ENCODE assay signal across 14 cellular contexts in the genomic region with DNA sequence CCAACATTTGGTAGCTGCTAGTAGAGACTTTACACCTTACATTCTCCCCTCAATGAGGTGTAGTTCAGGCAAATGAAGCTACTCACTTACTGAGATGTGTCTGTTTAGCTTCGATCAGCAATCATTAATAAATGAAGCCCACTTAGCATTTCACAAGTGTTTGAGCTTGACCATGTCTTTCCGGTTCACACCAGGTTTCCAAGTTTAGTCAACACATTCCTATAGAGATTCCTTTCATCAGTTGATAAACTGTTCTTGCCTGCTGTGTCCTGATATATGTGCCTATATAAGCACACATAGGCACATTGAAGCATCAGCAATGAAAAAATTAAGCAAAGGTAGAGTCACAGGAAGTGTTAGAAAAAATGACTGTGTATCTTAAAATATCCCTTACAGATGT.
DNase-seq lines count a peak whose midpoint lies in the region; FAIRE-seq and TF ChIP-seq lines count a peak whose summit lies in the region.
"Had no signal": no experiment of that assay in that cellular context is flagged by ENCODE, and none has a peak within 500 bp of the region (broad histone marks: within the 10 kb centered on the region; RNA-seq: fewer than 3 reads in every experiment).

No MANE protein-coding gene starts in this region.

- no peaks in the 10 kb centered on the region for H3K9me3 Mint-ChIP-seq in astrocyte (ENCODE audit: unreplicated experiment)
- H3K9me3 Mint-ChIP-seq in progenitor cell of endocrine pancreas (ENCODE audit: low read depth) = no peaks in the 10 kb centered on the region
- peaks cover 7% of the 10 kb centered on the region for H3K9me3 Mint-ChIP-seq in activated naive CD4-positive, alpha-beta T cell treated with anti-CD3 and anti-CD28 coated beads, Interleukin-2, amount 10 ng/mL, durations not matched to agents 7 days and 5 days

- peaks cover 1% of the 10 kb centered on the region for H3K27me3 Mint-ChIP-seq in astrocyte (ENCODE audit: low read depth, unreplicated experiment)
- no peaks in the 10 kb centered on the region for H3K27me3 Mint-ChIP-seq in progenitor cell of endocrine pancreas
- no peaks in the 10 kb centered on the region for H3K27me3 Mint-ChIP-seq in activated naive CD4-positive, alpha-beta T cell treated with anti-CD3 and anti-CD28 coated beads, Interleukin-2, amount 10 ng/mL, durations not matched to agents 7 days and 5 days

- no peaks in the 10 kb centered on the region for H3K36me3 Mint-ChIP-seq in astrocyte (ENCODE audit: low read depth, unreplicated experiment)
- H3K36me3 Mint-ChIP-seq in progenitor cell of endocrine pancreas (ENCODE audit: insufficient read depth) = no peaks in the 10 kb centered on the region
- H3K36me3 Mint-ChIP-seq in activated naive CD4-positive, alpha-beta T cell treated with anti-CD3 and anti-CD28 coated beads, Interleukin-2, amount 10 ng/mL, durations not matched to agents 7 days and 5 days = no peaks in the 10 kb centered on the region

- 77% methylated on average over 2 of the region's 2 CpGs for WGBS in hepatocyte (ENCODE audit: low lambda C conversion rate, missing lambda C conversion rate)
- 93% methylated on average over 2 of the region's 2 CpGs for WGBS in mammary epithelial cell (ENCODE audit: low coverage, missing lambda C conversion rate)

- H3K79me2 ChIP-seq in astrocyte (ENCODE audit: insufficient read depth, low read length) (no peaks in the 10 kb centered on the region), hepatocyte (no peaks in the 10 kb centered on the region), mammary epithelial cell (ENCODE audit: insufficient read depth, low read length) (no peaks in the 10 kb centered on the region)

- FAIRE-seq in astrocyte (lab: Jason Lieb, UNC) = peak; percentile 34

- H3K4me2 ChIP-seq in astrocyte (ENCODE audit: low read length) (peak overlapping the region; percentile 30), hepatocyte (no peak overlapping the region), mammary epithelial cell (ENCODE audit: insufficient read depth, low read depth, low read length) (no peak overlapping the region)
- H3K4me2 ChIP-seq: BLaER1 had no signal

- intact Hi-C loops in cardiac septum (cut with DNase I) = no loop called here
- intact Hi-C loops in mammary epithelial cell (cut with micrococcal nuclease) = no loop called here

- H3K4me1 ChIP-seq in cardiac muscle cell (ENCODE audit: low read depth) (peaks cover 10% of the 10 kb centered on the region), astrocyte (ENCODE audit: insufficient read depth, low read length) (peaks cover 9% of the 10 kb centered on the region), hepatocyte (ENCODE audit: insufficient read depth) (peaks cover 4% of the 10 kb centered on the region), mammary epithelial cell (ENCODE audit: insufficient read depth, low read length) (no peaks in the 10 kb centered on the region)

- no peak overlapping the region for H3K9ac ChIP-seq in astrocyte (ENCODE audit: low read length)
- H3K9ac ChIP-seq in mammary epithelial cell (ENCODE audit: insufficient read depth, low read length) = no peak overlapping the region
- H3K9ac ChIP-seq: BLaER1, GM23248 had no signal

- peak in 1 of 2 donors; percentile 63 for DNase-seq in cardiac muscle cell (ENCODE audit: low read depth in 1 of 2, low spot score in 1 of 2)
- no peak for DNase-seq in cardiac septum (ENCODE audit: low spot score)
- no peak for DNase-seq in astrocyte (ENCODE audit: low read depth)
- no peak for DNase-seq in hepatocyte (ENCODE audit: low spot score)
- DNase-seq in progenitor cell of endocrine pancreas (ENCODE audit: low spot score, unreplicated experiment) = no peak
- DNase-seq in mammary epithelial cell = no peak
- no peak for DNase-seq in NAMALWA (ENCODE audit: low spot score)
- DNase-seq in activated naive CD4-positive, alpha-beta T cell treated with anti-CD3 and anti-CD28 coated beads, Interleukin-2, amount 10 ng/mL, durations not matched to agents 7 days and 5 days = no peak
- DNase-seq: AML-193, Calu3, DMS 273 treated with DMSO at 0.1 percent for 48 hours, GM23248 had no signal

- BruUV-seq in mammary epithelial cell (replicated peaks; lab: Mats Ljungman, UMichigan) = no TSS peak

- H3K4me1 Mint-ChIP-seq in astrocyte (ENCODE audit: low read depth, unreplicated experiment) (peaks cover 8% of the 10 kb centered on the region), progenitor cell of endocrine pancreas (ENCODE audit: low read depth) (peaks cover 7% of the 10 kb centered on the region)
- H3K4me1 Mint-ChIP-seq in activated naive CD4-positive, alpha-beta T cell treated with anti-CD3 and anti-CD28 coated beads, Interleukin-2, amount 10 ng/mL, durations not matched to agents 7 days and 5 days = no peaks in the 10 kb centered on the region

- H3K4me3 Mint-ChIP-seq in astrocyte (ENCODE audit: unreplicated experiment) (no peak overlapping the region), progenitor cell of endocrine pancreas (ENCODE audit: low read depth) (no peak overlapping the region)
- H3K4me3 Mint-ChIP-seq in activated naive CD4-positive, alpha-beta T cell treated with anti-CD3 and anti-CD28 coated beads, Interleukin-2, amount 10 ng/mL, durations not matched to agents 7 days and 5 days = no peak overlapping the region

- H4K20me1 ChIP-seq in astrocyte (ENCODE audit: insufficient read depth, low read length) (no peaks in the 10 kb centered on the region), hepatocyte (ENCODE audit: insufficient read depth, poor library complexity, severe bottlenecking) (no peaks in the 10 kb centered on the region), mammary epithelial cell (ENCODE audit: insufficient read depth, low read length) (no peaks in the 10 kb centered on the region)
- H4K20me1 ChIP-seq: BLaER1 had no signal

- CTCF ChIA-PET in mammary epithelial cell (lab: Charles Lee; ENCODE audit: low non-redundant PET) = no interaction called here
- CTCF ChIA-PET in activated naive CD4-positive, alpha-beta T cell treated with anti-CD3 and anti-CD28 coated beads, Interleukin-2, amount 10 ng/mL, durations not matched to agents 7 days and 5 days (lab: Charles Lee) = no interaction called here

- in situ Hi-C loops in mammary epithelial cell (cut with MboI; ENCODE audit: low sequenced_read_pairs in 2 of 2) = no loop called here

- H2AFZ ChIP-seq in astrocyte (ENCODE audit: low read depth, low read length) (no peak overlapping the region), hepatocyte (no peak overlapping the region), mammary epithelial cell (ENCODE audit: low read depth, low read length) (no peak overlapping the region)
- H2AFZ ChIP-seq: GM23248 had no signal

- H3K27ac ChIP-seq in cardiac muscle cell (peak overlapping the region; percentile 65), astrocyte (ENCODE audit: low read depth, low read length) (peak overlapping the region; percentile 23), hepatocyte (peak overlapping the region; percentile 17), mammary epithelial cell (ENCODE audit: insufficient read depth, low read depth, low read length) (no peak overlapping the region)
- H3K27ac ChIP-seq: 22Rv1, BLaER1, GM23248 had no signal

- TF ChIP-seq CTCF in cardiac muscle cell (IDR thresholded peaks at IDR 0.05; ENCODE audit: low read depth, low read length) (no peak), astrocyte (IDR thresholded peaks at IDR 0.05; ENCODE audit: insufficient read depth, low read depth, low read length) (no peak), hepatocyte (IDR thresholded peaks at IDR 0.05; ENCODE audit: poor library complexity) (no peak), progenitor cell of endocrine pancreas (IDR thresholded peaks at IDR 0.05; ENCODE audit: unreplicated experiment) (no peak), mammary epithelial cell (conservative IDR thresholded peaks at IDR 0.05 in 1 of 2, IDR thresholded peaks at IDR 0.05 in 1 of 2; ENCODE audit: extremely low read depth in 1 of 2, insufficient read depth in 1 of 2, low read depth in 1 of 2, low read length in 2 of 2) (no peak)

- H3K4me3 ChIP-seq in cardiac muscle cell (no peak overlapping the region), astrocyte (ENCODE audit: insufficient read depth, low read depth, low read length) (no peak overlapping the region), hepatocyte (no peak overlapping the region), mammary epithelial cell (replicated peaks in 1 of 3; ENCODE audit: insufficient read depth in 1 of 3, low read depth in 2 of 3, low read length in 3 of 3) (no peak overlapping the region)
- H3K4me3 ChIP-seq: BLaER1, GM23248 had no signal

- H3K9me2 ChIP-seq in hepatocyte (replicated peaks; ENCODE audit: insufficient read depth) = no peaks in the 10 kb centered on the region

- dilution Hi-C loops in mammary epithelial cell (cut with HindIII; ENCODE audit: low sequenced_read_pairs) = no loop called here

- H3K36me3 ChIP-seq in cardiac muscle cell = no peaks in the 10 kb centered on the region
- no peaks in the 10 kb centered on the region for H3K36me3 ChIP-seq in astrocyte (ENCODE audit: insufficient read depth, low read length)
- no peaks in the 10 kb centered on the region for H3K36me3 ChIP-seq in hepatocyte (replicated peaks; ENCODE audit: insufficient read depth, low read depth)
- no peaks in the 10 kb centered on the region for H3K36me3 ChIP-seq in mammary epithelial cell (ENCODE audit: insufficient read depth, low read length)

- H3K27me3 ChIP-seq in cardiac muscle cell (no peaks in the 10 kb centered on the region), astrocyte (ENCODE audit: insufficient read depth, low read length) (no peaks in the 10 kb centered on the region), hepatocyte (no peaks in the 10 kb centered on the region), mammary epithelial cell (ENCODE audit: insufficient read depth, low read length) (no peaks in the 10 kb centered on the region)
- H3K27me3 ChIP-seq: BLaER1 had no signal

- H3K9me3 ChIP-seq in cardiac muscle cell (ENCODE audit: low read depth) (no peaks in the 10 kb centered on the region), astrocyte (ENCODE audit: insufficient read depth, low read depth, low read length) (peaks cover 5% of the 10 kb centered on the region), hepatocyte (ENCODE audit: low read depth) (no peaks in the 10 kb centered on the region), mammary epithelial cell (replicated peaks; ENCODE audit: insufficient read depth, low read length) (no peaks in the 10 kb centered on the region)

- H3K27ac Mint-ChIP-seq in astrocyte (ENCODE audit: unreplicated experiment) (peak overlapping the region; percentile 62), progenitor cell of endocrine pancreas (peak overlapping the region; percentile 16)
- no peak overlapping the region for H3K27ac Mint-ChIP-seq in activated naive CD4-positive, alpha-beta T cell treated with anti-CD3 and anti-CD28 coated beads, Interleukin-2, amount 10 ng/mL, durations not matched to agents 7 days and 5 days
